20 cellular contexts compared by ENCODE assay signal in the genomic region with DNA sequence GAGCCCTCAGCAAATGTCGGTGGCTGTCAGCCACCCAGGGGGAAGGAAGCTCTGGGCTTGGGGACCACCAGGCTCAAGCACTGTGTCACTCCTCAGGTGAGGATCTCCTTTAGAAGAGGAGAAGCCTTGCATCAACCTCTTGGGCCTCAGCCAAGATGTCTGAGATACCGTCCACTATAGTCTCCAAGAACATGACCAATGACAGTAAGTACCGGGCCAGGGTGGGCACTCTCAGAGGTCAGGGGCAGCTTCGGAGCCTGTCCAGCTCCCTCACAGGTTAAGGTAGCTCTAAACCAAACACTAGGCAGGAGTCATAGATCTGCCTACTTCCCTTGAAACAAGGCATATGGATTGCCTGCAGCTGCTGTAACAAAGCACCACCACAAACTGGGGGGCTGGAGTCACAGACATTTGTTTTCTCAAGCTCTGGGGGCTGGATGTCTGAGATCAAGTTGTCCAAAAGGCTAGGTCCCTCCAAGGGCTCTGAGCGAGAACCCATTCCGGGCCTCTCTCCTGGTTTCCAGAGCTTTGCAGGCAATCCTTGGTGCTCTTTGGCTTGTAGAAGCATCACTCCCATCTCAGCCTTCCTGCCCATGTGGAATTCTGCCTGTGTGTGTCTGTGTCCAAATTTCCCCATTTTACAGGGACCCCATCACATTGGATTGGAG. TPM values are rescaled to one million over a fixed set of nuclear protein-coding genes. Genes with fewer than 3 reads are reported as not detected.
A peak's percentile ranks its signal among the peaks of the same experiment; 100 is the strongest.
DNase-seq lines count a peak whose midpoint lies in the region; ATAC-seq and TF ChIP-seq lines count a peak whose summit lies in the region.
"Had no signal": no experiment of that assay in that cellular context is flagged by ENCODE, and none has a peak within 500 bp of the region (broad histone marks: within the 10 kb centered on the region; RNA-seq: fewer than 3 reads in every experiment).

No MANE protein-coding gene starts in this region.

- no peak overlapping the region for H3K4ac ChIP-seq in IMR-90 (ENCODE audit: low read depth, low read length)

- no peak for TF ChIP-seq POLR2A in IMR-90 (IDR thresholded peaks at IDR 0.05; ENCODE audit: low read depth, low read length)

- WGBS in IMR-90 (ENCODE audit: extremely low coverage in 2 of 2, insufficient read length in 1 of 2), 2 experiments = no CpG with 5 or more reads among the region's 6 CpGs

- no peak overlapping the region for H4K91ac ChIP-seq in IMR-90 (ENCODE audit: insufficient read depth, low read depth, low read length)

- TF ChIP-seq CTCF in IMR-90 (conservative IDR thresholded peaks at IDR 0.05; ENCODE audit: low read depth, low read length) (no peak), colonic mucosa (IDR thresholded peaks at IDR 0.05) (no peak)

- no peak overlapping the region for H3K18ac ChIP-seq in IMR-90 (ENCODE audit: low read depth, low read length)

- BruUV-seq in IMR-90 (replicated peaks; lab: Mats Ljungman, UMichigan) = no TSS peak

- no peak overlapping the region for H2BK20ac ChIP-seq in IMR-90 (ENCODE audit: low read depth, low read length)

- no peaks in the 10 kb centered on the region for H4K20me1 ChIP-seq in IMR-90 (ENCODE audit: insufficient read depth, low read length)
- H4K20me1 ChIP-seq: BLaER1 had no signal

- no peak overlapping the region for H3K56ac ChIP-seq in IMR-90 (ENCODE audit: extremely low read depth, insufficient read depth, low read length)

- H3K9me1 ChIP-seq in IMR-90 (ENCODE audit: insufficient read depth, low read length) = no peaks in the 10 kb centered on the region

- no peak overlapping the region for H3K27ac ChIP-seq in IMR-90 (ENCODE audit: insufficient read depth, low read length)
- H3K27ac ChIP-seq in colonic mucosa = no peak overlapping the region
- H3K27ac ChIP-seq: 22Rv1, A549, BLaER1, GM23248 had no signal

- no peak overlapping the region for H2BK5ac ChIP-seq in IMR-90 (ENCODE audit: low read depth, low read length, poor library complexity, severe bottlenecking)

- dilution Hi-C loops in IMR-90 (cut with HindIII; ENCODE audit: low sequenced_read_pairs, unreplicated experiment) = no loop called here

- no peak overlapping the region for H2AK5ac ChIP-seq in IMR-90 (ENCODE audit: low read depth, low read length)

- H3K14ac ChIP-seq in IMR-90 (replicated peaks; ENCODE audit: low read depth, low read length) = no peak overlapping the region

- no peaks in the 10 kb centered on the region for H3K4me1 ChIP-seq in IMR-90 (ENCODE audit: control insufficient read depth, insufficient read depth, low read length)
- no peaks in the 10 kb centered on the region for H3K4me1 ChIP-seq in colonic mucosa
- H3K4me1 ChIP-seq: A549 had no signal

- no peak overlapping the region for H3K4me2 ChIP-seq in IMR-90 (ENCODE audit: low read depth, low read length)
- H3K4me2 ChIP-seq: A549, BLaER1 had no signal

- H3K36me3 ChIP-seq in IMR-90 (ENCODE audit: control insufficient read depth, insufficient read depth, low read length) = no peaks in the 10 kb centered on the region
- no peaks in the 10 kb centered on the region for H3K36me3 ChIP-seq in colonic mucosa
- H3K36me3 ChIP-seq: BLaER1 had no signal

- H4K8ac ChIP-seq in IMR-90 (ENCODE audit: low read depth in 2 of 2, low read length in 2 of 2) = no peak overlapping the region

- no peak overlapping the region for H2BK120ac ChIP-seq in IMR-90 (ENCODE audit: low read depth, low read length)

- H2BK15ac ChIP-seq in IMR-90 (ENCODE audit: low read depth, low read length) = no peak overlapping the region

- intact Hi-C loops in IMR-90 (cut with micrococcal nuclease) (no loop called here), sciatic nerve (cut with DNase I) (no loop called here), colonic mucosa (cut with DNase I) (no loop called here)

- no peaks in the 10 kb centered on the region for H3K79me1 ChIP-seq in IMR-90 (ENCODE audit: low read depth in 1 of 2, low read length in 2 of 2)

- H3K9ac ChIP-seq in IMR-90 (ENCODE audit: low read depth, low read length) (no peak overlapping the region), colonic mucosa (ENCODE audit: low read depth in 2 of 2, low read length in 2 of 2) (no peak overlapping the region)
- H3K9ac ChIP-seq: BLaER1, GM23248 had no signal

- TF ChIP-seq RAD21 in IMR-90 (IDR thresholded peaks at IDR 0.05; ENCODE audit: low read length) = no peak

- in situ Hi-C loops in IMR-90 (cut with MboI; ENCODE audit: low sequenced_read_pairs) = loop anchor here (10.0 to 25.0 kb wide), 2 partner anchors 151 to 434 kb away; a partner anchor contains a TSS

- H3K9me3 ChIP-seq in IMR-90 (ENCODE audit: control insufficient read depth, insufficient read depth, low read length) = no peaks in the 10 kb centered on the region
- no peaks in the 10 kb centered on the region for H3K9me3 ChIP-seq in colonic mucosa
- H3K9me3 ChIP-seq: A549 had no signal

- no peak overlapping the region for H3K23ac ChIP-seq in IMR-90 (ENCODE audit: low read depth, low read length)

- H3K4me3 ChIP-seq in IMR-90 (ENCODE audit: insufficient read depth, low read depth, low read length) (no peak overlapping the region), colonic mucosa (no peak overlapping the region)
- H3K4me3 ChIP-seq: A549, BLaER1, GM23248 had no signal

- H3K27me3 ChIP-seq in IMR-90 (ENCODE audit: control insufficient read depth, insufficient read depth, low read length) = peaks cover 48% of the 10 kb centered on the region
- peaks cover 8% of the 10 kb centered on the region for H3K27me3 ChIP-seq in colonic mucosa
- H3K27me3 ChIP-seq: BLaER1 had no signal

- DNase-seq in SIG-M5 (lab: John Stamatoyannopoulos, UW) (peak; percentile 4), SIG-M5 treated with dmso at 0.1 percent for 504 hours (lab: John Stamatoyannopoulos, UW; ENCODE audit: unreplicated experiment) (no peak), IMR-90 (no peak), mesenteric fat pad (ENCODE audit: low spot score) (peak; percentile 59), sciatic nerve (ENCODE audit: low spot score) (peak; percentile 44), Ammon's horn (ENCODE audit: low spot score) (no peak), colonic mucosa (no peak)
- DNase-seq: AML-193; CD4-positive, alpha-beta memory T cell; DMS153; DMS79; GDM1; GM23248; HCEC 1CT had no signal

- H2AFZ ChIP-seq in IMR-90 (replicated peaks; ENCODE audit: low read length, poor library complexity) = peak overlapping the region; percentile 32
- H2AFZ ChIP-seq: GM23248 had no signal

- CTCF ChIA-PET in IMR-90 (lab: Yijun Ruan, JAX) = no interaction called here

- ATAC-seq in IMR-90 (ENCODE audit: low read depth) = no peak
- ATAC-seq in sciatic nerve = no peak
- ATAC-seq in HG03175 (IDR thresholded peaks at IDR 0.05; ENCODE audit: unreplicated experiment) = no peak
- ATAC-seq: A549 had no signal

- H2AK9ac ChIP-seq in IMR-90 (replicated peaks; ENCODE audit: low read depth, low read length, poor library complexity) = peak overlapping the region; percentile 37

- POLR2A ChIA-PET in IMR-90 (lab: Charles Lee; ENCODE audit: unreplicated experiment) = no interaction called here

- H4K5ac ChIP-seq in IMR-90 (ENCODE audit: low read depth, low read length) = no peak overlapping the region

TF ChIP-seq in IMR-90, 13 proteins besides CTCF, POLR2A, EP300 and RAD21:
- no peak for TF ChIP-seq FOS (IDR thresholded peaks at IDR 0.05; ENCODE audit: low read depth, low read length)
- TF ChIP-seq MXI1 (IDR thresholded peaks at IDR 0.05; ENCODE audit: borderline replicate concordance, low read depth, low read length) = no peak
- no peak for TF ChIP-seq RFX5 (IDR thresholded peaks at IDR 0.05; ENCODE audit: low read depth, low read length)
- TF ChIP-seq, protein P1, sequence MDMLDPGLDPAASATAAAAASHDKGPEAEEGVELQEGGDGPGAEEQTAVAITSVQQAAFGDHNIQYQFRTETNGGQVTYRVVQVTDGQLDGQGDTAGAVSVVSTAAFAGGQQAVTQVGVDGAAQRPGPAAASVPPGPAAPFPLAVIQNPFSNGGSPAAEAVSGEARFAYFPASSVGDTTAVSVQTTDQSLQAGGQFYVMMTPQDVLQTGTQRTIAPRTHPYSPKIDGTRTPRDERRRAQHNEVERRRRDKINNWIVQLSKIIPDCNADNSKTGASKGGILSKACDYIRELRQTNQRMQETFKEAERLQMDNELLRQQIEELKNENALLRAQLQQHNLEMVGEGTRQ (IDR thresholded peaks at IDR 0.05; ENCODE audit: low read depth, low read length) = no peak
- TF ChIP-seq SMC3 (IDR thresholded peaks at IDR 0.05; ENCODE audit: low read depth, low read length) = no peak
- TF ChIP-seq MAZ (IDR thresholded peaks at IDR 0.05; ENCODE audit: borderline replicate concordance, low read depth, low read length) = no peak
- TF ChIP-seq, protein P2, sequence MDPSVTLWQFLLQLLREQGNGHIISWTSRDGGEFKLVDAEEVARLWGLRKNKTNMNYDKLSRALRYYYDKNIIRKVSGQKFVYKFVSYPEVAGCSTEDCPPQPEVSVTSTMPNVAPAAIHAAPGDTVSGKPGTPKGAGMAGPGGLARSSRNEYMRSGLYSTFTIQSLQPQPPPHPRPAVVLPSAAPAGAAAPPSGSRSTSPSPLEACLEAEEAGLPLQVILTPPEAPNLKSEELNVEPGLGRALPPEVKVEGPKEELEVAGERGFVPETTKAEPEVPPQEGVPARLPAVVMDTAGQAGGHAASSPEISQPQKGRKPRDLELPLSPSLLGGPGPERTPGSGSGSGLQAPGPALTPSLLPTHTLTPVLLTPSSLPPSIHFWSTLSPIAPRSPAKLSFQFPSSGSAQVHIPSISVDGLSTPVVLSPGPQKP (IDR thresholded peaks at IDR 0.05; ENCODE audit: borderline replicate concordance, low read depth, low read length) = no peak
- no peak for TF ChIP-seq NFE2L2 (IDR thresholded peaks at IDR 0.05; ENCODE audit: low read depth, low read length)
- TF ChIP-seq MAFK (IDR thresholded peaks at IDR 0.05; ENCODE audit: low read depth, low read length) = no peak
- TF ChIP-seq CHD1 (IDR thresholded peaks at IDR 0.05; ENCODE audit: low read depth, low read length) = no peak
- TF ChIP-seq BHLHE40 (IDR thresholded peaks at IDR 0.05; ENCODE audit: low read depth, low read length) = no peak
- no peak for TF ChIP-seq CEBPB (IDR thresholded peaks at IDR 0.05; ENCODE audit: low read depth, low read length)
- TF ChIP-seq RCOR1 (IDR thresholded peaks at IDR 0.05; ENCODE audit: insufficient replicate concordance, low read length) = no peak

RNA-seq across cellular contexts. Expression of a gene that starts 1.3 kb away (rescaled TPM):
- not detected in 2 replicates for total RNA-seq in IMR-90 (2012; rRNA removed)
- not detected in 2 replicates for polyA plus RNA-seq in IMR-90 (2012; rRNA removed)
- not detected in 2 replicates for polyA plus RNA-seq in IMR-90 (2012; cell fraction: cytosol; rRNA removed)
- polyA plus RNA-seq in IMR-90 (2012; cell fraction: nucleus; rRNA removed; ENCODE audit: low replicate concordance) = not detected in 2 replicates
- total RNA-seq in mesenteric fat pad = not detected
- 1.5 TPM for total RNA-seq in sciatic nerve
- total RNA-seq in colonic mucosa = not detected
- total RNA-seq: CD4-positive, alpha-beta memory T cell; Daoy; GM23248 had no signal
- polyA plus RNA-seq: A549; CD14-positive monocyte; CD4-positive, alpha-beta memory T cell; GM23248 had no signal

RNA-seq across cellular contexts. Expression of a gene that starts 38.8 kb away (rescaled TPM):
- total RNA-seq in IMR-90 (2012; rRNA removed) (under 0.01 and 0.18 TPM in 2 replicates), mesenteric fat pad (53.8 TPM), sciatic nerve (22.7 TPM), colonic mucosa (1 to 10 TPM in 1 of 2 donors, under 1 TPM in 1; 0.66 to 1.9 TPM)
- polyA plus RNA-seq in IMR-90 (2012; rRNA removed) = 0.14 and 0.24 TPM in 2 replicates
- polyA plus RNA-seq in IMR-90 (2012; cell fraction: cytosol; rRNA removed) = 0.02 and 0.22 TPM in 2 replicates
- polyA plus RNA-seq in IMR-90 (2012; cell fraction: nucleus; rRNA removed; ENCODE audit: low replicate concordance) = 0.22 and 0.57 TPM in 2 replicates
- polyA plus RNA-seq: A549; CD14-positive monocyte; CD4-positive, alpha-beta memory T cell had no signal

Comparison
In these comparisons a context has a peak if more than half of its experiments do, and no peak if none do; other contexts are left out.
1. DNase-seq: peak in SIG-M5 (single experiment), mesenteric fat pad (single experiment) and sciatic nerve (single experiment); none in SIG-M5 treated with dmso at 0.1 percent for 504 hours (single experiment), IMR-90 (single experiment), Ammon's horn (single experiment) and colonic mucosa (single experiment).